Comparison of ENCODE assay signal across 2 cellular contexts in genomic region chrX:153818064-153818463, GRCh38. TPM values are rescaled to one million over a fixed set of nuclear protein-coding genes. Genes with fewer than 3 reads are reported as not detected.
"Had no signal": no experiment of that assay in that cellular context is flagged by ENCODE, and none has a peak within 500 bp of the region (broad histone marks: within the 10 kb centered on the region; RNA-seq: fewer than 3 reads in every experiment).

No MANE protein-coding gene starts in this region.

RNA-seq across cellular contexts. Expression of gene SRPK3, which starts 37.2 kb away (rescaled TPM):
- total RNA-seq: SJSA1 had no signal
- polyA plus RNA-seq: IgD-negative memory B cell had no signal

RNA-seq across cellular contexts. Expression of gene PLXNB3, which starts 54.0 kb away (rescaled TPM):
- polyA plus RNA-seq: IgD-negative memory B cell had no signal
